ENCODE assay signal across 8 cellular contexts in genomic region chr13:46184277-46184699, GRCh38. TPM values are rescaled to one million over a fixed set of nuclear protein-coding genes. Genes with fewer than 3 reads are reported as not detected.
DNase-seq lines count a peak whose midpoint lies in the region; ATAC-seq and TF ChIP-seq lines count a peak whose summit lies in the region.

No MANE protein-coding gene starts in this region.

- peak overlapping the region; percentile 23 for H3K27ac ChIP-seq in CD8-positive, alpha-beta T cell (ENCODE audit: low read depth, low read length)
- no peak overlapping the region for H3K27ac ChIP-seq in right lobe of liver

- peak; percentile 57 for ATAC-seq in CD8-positive, alpha-beta T cell
- ATAC-seq in GM19455 (IDR thresholded peaks at IDR 0.05; ENCODE audit: unreplicated experiment) (peak; percentile 45), HG03520 (IDR thresholded peaks at IDR 0.05; ENCODE audit: unreplicated experiment) (peak; percentile 37), right lobe of liver (peak; percentile 61 to 71 (median 67))
- ATAC-seq in stimulated activated naive B cell treated with anti-CD40 and anti-IgM and Interleukin-4, amounts not matched to agents 10 μg/mL and 1 μg/mL and 100 μg/mL, for 72 hours (replicated peaks) = peak; percentile 48 to 49

- no peaks in the 10 kb centered on the region for H3K27me3 Mint-ChIP-seq in CD8-positive, alpha-beta T cell (ENCODE audit: low read depth)
- no peaks in the 10 kb centered on the region for H3K27me3 Mint-ChIP-seq in T-helper 1 cell treated with Interleukin-12 subunit alpha and Interleukin-12 subunit beta and Interleukin-4 antibody, amounts not matched to agents 30 μg/mL and 1 μg/mL, for 36 hours (ENCODE audit: low read depth)
- H3K27me3 Mint-ChIP-seq in stimulated activated naive B cell treated with anti-CD40 and anti-IgM and Interleukin-4, amounts not matched to agents 10 μg/mL and 1 μg/mL and 100 μg/mL, for 72 hours = no peaks in the 10 kb centered on the region

- CTCF ChIA-PET in CD8-positive, alpha-beta T cell (lab: Charles Lee) = interaction anchor here (0.8 to 3.0 kb wide), 6 partner anchors 18 to 112 kb away, joined by 3 to 18 read pairs (median 4); no protein-coding TSS in a partner anchor

- no peaks in the 10 kb centered on the region for H3K9me3 ChIP-seq in CD8-positive, alpha-beta T cell (ENCODE audit: low read length)
- H3K9me3 ChIP-seq in right lobe of liver = no peaks in the 10 kb centered on the region

- WGBS in right lobe of liver (ENCODE audit: insufficient coverage, low coverage, low lambda C conversion rate, missing lambda C conversion rate) = 18% methylated on average over 6 of the region's 6 CpGs

- H3K4me1 Mint-ChIP-seq in CD8-positive, alpha-beta T cell (ENCODE audit: low read depth) = peaks cover 37% of the 10 kb centered on the region
- H3K4me1 Mint-ChIP-seq in T-helper 1 cell treated with Interleukin-12 subunit alpha and Interleukin-12 subunit beta and Interleukin-4 antibody, amounts not matched to agents 30 μg/mL and 1 μg/mL, for 36 hours (ENCODE audit: low read depth) = peaks cover 36% of the 10 kb centered on the region
- peaks cover 32 to 37% of the 10 kb centered on the region in 2 donors for H3K4me1 Mint-ChIP-seq in stimulated activated naive B cell treated with anti-CD40 and anti-IgM and Interleukin-4, amounts not matched to agents 10 μg/mL and 1 μg/mL and 100 μg/mL, for 72 hours

- peak overlapping the region; percentile 96 for H3K4me3 Mint-ChIP-seq in CD8-positive, alpha-beta T cell
- peak overlapping the region; percentile 99 for H3K4me3 Mint-ChIP-seq in T-helper 1 cell treated with Interleukin-12 subunit alpha and Interleukin-12 subunit beta and Interleukin-4 antibody, amounts not matched to agents 30 μg/mL and 1 μg/mL, for 36 hours
- peak overlapping the region; percentile 91 to 92 for H3K4me3 Mint-ChIP-seq in stimulated activated naive B cell treated with anti-CD40 and anti-IgM and Interleukin-4, amounts not matched to agents 10 μg/mL and 1 μg/mL and 100 μg/mL, for 72 hours

- H3K4me1 ChIP-seq in CD8-positive, alpha-beta T cell (ENCODE audit: insufficient read depth, low read length) = peaks cover 30% of the 10 kb centered on the region
- no peaks in the 10 kb centered on the region for H3K4me1 ChIP-seq in right lobe of liver

- peak; percentile 74 for TF ChIP-seq CTCF in CD8-positive, alpha-beta T cell (IDR thresholded peaks at IDR 0.05)
- peak; percentile 17 to 43 (median 24) for TF ChIP-seq CTCF in right lobe of liver (IDR thresholded peaks at IDR 0.05)

- no peaks in the 10 kb centered on the region for H3K9me3 Mint-ChIP-seq in CD8-positive, alpha-beta T cell
- no peaks in the 10 kb centered on the region for H3K9me3 Mint-ChIP-seq in T-helper 1 cell treated with Interleukin-12 subunit alpha and Interleukin-12 subunit beta and Interleukin-4 antibody, amounts not matched to agents 30 μg/mL and 1 μg/mL, for 36 hours
- no peaks in the 10 kb centered on the region for H3K9me3 Mint-ChIP-seq in stimulated activated naive B cell treated with anti-CD40 and anti-IgM and Interleukin-4, amounts not matched to agents 10 μg/mL and 1 μg/mL and 100 μg/mL, for 72 hours

- DNase-seq in CD8-positive, alpha-beta T cell = peak; percentile 57 to 83 (median 74)
- DNase-seq in activated naive CD8-positive, alpha-beta T cell treated with anti-CD3 and anti-CD28 coated beads, Interleukin-2, amount 50 U/mL, for 16 hours (ENCODE audit: low read depth, low spot score) = peak; percentile 51
- peak in 1 of 3 donors; percentile 39 for DNase-seq in right lobe of liver
- DNase-seq in stimulated activated naive B cell treated with anti-CD40 and anti-IgM and Interleukin-4, amounts not matched to agents 10 μg/mL and 1 μg/mL and 100 μg/mL, for 72 hours = peak; percentile 59
- DNase-seq in islet precursor cell = no peak

- intact Hi-C loops in CD8-positive, alpha-beta T cell (cut with DNase I, micrococcal nuclease) = loop anchor here (1.0 to 10.0 kb wide), 9 partner anchors 13 to 371 kb away; partner anchors contain the start of genes LRCH1 (in 2 of the 2), ZC3H13 (in 2 of the 2) and LRRC63 (in 1 of the 2)
- intact Hi-C loops in right lobe of liver (cut with DNase I) = no loop called here

- H3K36me3 ChIP-seq in CD8-positive, alpha-beta T cell (ENCODE audit: insufficient read depth, low read length) = no peaks in the 10 kb centered on the region
- H3K36me3 ChIP-seq in right lobe of liver = no peaks in the 10 kb centered on the region

- H3K27me3 ChIP-seq in CD8-positive, alpha-beta T cell (ENCODE audit: insufficient read depth, low read length) = no peaks in the 10 kb centered on the region
- H3K27me3 ChIP-seq in right lobe of liver = no peaks in the 10 kb centered on the region

- peaks cover 14% of the 10 kb centered on the region for H3K36me3 Mint-ChIP-seq in CD8-positive, alpha-beta T cell
- peaks cover 13% of the 10 kb centered on the region for H3K36me3 Mint-ChIP-seq in T-helper 1 cell treated with Interleukin-12 subunit alpha and Interleukin-12 subunit beta and Interleukin-4 antibody, amounts not matched to agents 30 μg/mL and 1 μg/mL, for 36 hours (ENCODE audit: low read depth)
- H3K36me3 Mint-ChIP-seq in stimulated activated naive B cell treated with anti-CD40 and anti-IgM and Interleukin-4, amounts not matched to agents 10 μg/mL and 1 μg/mL and 100 μg/mL, for 72 hours = peaks cover 10 to 17% of the 10 kb centered on the region in 2 donors

- H3K4me3 ChIP-seq in CD8-positive, alpha-beta T cell (ENCODE audit: low read depth, low read length) = peak overlapping the region; percentile 31
- H3K4me3 ChIP-seq in right lobe of liver = no peak overlapping the region

- POLR2A ChIA-PET in CD8-positive, alpha-beta T cell (lab: Charles Lee) = no interaction called here

- TF ChIP-seq POLR2A in right lobe of liver (IDR thresholded peaks at IDR 0.05) = no peak

- H3K27ac Mint-ChIP-seq in CD8-positive, alpha-beta T cell = peak overlapping the region; percentile 95
- H3K27ac Mint-ChIP-seq in T-helper 1 cell treated with Interleukin-12 subunit alpha and Interleukin-12 subunit beta and Interleukin-4 antibody, amounts not matched to agents 30 μg/mL and 1 μg/mL, for 36 hours = peak overlapping the region; percentile 98
- peak overlapping the region; percentile 98 for H3K27ac Mint-ChIP-seq in stimulated activated naive B cell treated with anti-CD40 and anti-IgM and Interleukin-4, amounts not matched to agents 10 μg/mL and 1 μg/mL and 100 μg/mL, for 72 hours

RNA-seq across cellular contexts. Expression of gene LCP1, which starts 2.3 kb away (rescaled TPM):
- 100 to 1,000 TPM; 241 to 252 TPM for total RNA-seq in CD8-positive, alpha-beta T cell
- total RNA-seq in right lobe of liver = 10 to 100 TPM; 19.7 to 58.1 (median 22.8) TPM

RNA-seq across cellular contexts. Expression of gene LRRC63, which starts 27.4 kb away (rescaled TPM):
- total RNA-seq in CD8-positive, alpha-beta T cell = under 1 TPM; 0.22 to 0.31 TPM
- total RNA-seq in right lobe of liver = under 1 TPM in 1 of 6 experiments, not detected in 5; 0.12 TPM

Comparison
In these comparisons a context has a peak if more than half of its experiments do, and no peak if none do; other contexts are left out.
1. RNA of gene LCP1, which starts 2.3 kb away (total RNA-seq): 241 to 252 TPM in CD8-positive, alpha-beta T cell; 19.7 to 58.1 TPM in right lobe of liver; every median in the first group is over 4 times any median in the second.
2. intact Hi-C loops: an anchor here in CD8-positive, alpha-beta T cell (1.0 to 10.0 kb wide); none called in right lobe of liver.
3. Peak in every context shown above with its lines, with median percentiles within 50 percentile points of each other: ATAC-seq, H3K27ac Mint-ChIP-seq and H3K4me3 Mint-ChIP-seq.